Comparison of ENCODE assay signal across 1 cellular context in genomic region chr11:47586043-47586442, GRCh38.
TF ChIP-seq lines count a peak whose summit lies in the region.

No MANE protein-coding gene starts in this region.

TF ChIP-seq in H1, 55 proteins besides CTCF, POLR2A, EP300 and RAD21:
- TF ChIP-seq JUN (IDR thresholded peaks at IDR 0.05; ENCODE audit: low read depth, low read length) (no peak), ASH2L (IDR thresholded peaks at IDR 0.05; ENCODE audit: low read length) (no peak), HDAC2 (IDR thresholded peaks at IDR 0.05; ENCODE audit: borderline replicate concordance in 1 of 2, low read depth in 2 of 2, low read length in 2 of 2) (no peak), E2F6 (IDR thresholded peaks at IDR 0.05) (no peak), CHD2 (IDR thresholded peaks at IDR 0.05; ENCODE audit: low read length) (no peak), HDAC6 (IDR thresholded peaks at IDR 0.05; ENCODE audit: low read depth, low read length) (no peak), EZH2 (IDR thresholded peaks at IDR 0.05; ENCODE audit: low read depth, low read length, severe bottlenecking) (no peak), NANOG (IDR thresholded peaks at IDR 0.05; ENCODE audit: insufficient read depth, low read depth, low read length, poor library complexity, severe bottlenecking) (no peak), SIRT6 (IDR thresholded peaks at IDR 0.05; ENCODE audit: low read length) (no peak), CEBPB (IDR thresholded peaks at IDR 0.05; ENCODE audit: low read depth, low read length) (no peak)
